ENCODE assay signal across 12 cellular contexts in the genomic region with DNA sequence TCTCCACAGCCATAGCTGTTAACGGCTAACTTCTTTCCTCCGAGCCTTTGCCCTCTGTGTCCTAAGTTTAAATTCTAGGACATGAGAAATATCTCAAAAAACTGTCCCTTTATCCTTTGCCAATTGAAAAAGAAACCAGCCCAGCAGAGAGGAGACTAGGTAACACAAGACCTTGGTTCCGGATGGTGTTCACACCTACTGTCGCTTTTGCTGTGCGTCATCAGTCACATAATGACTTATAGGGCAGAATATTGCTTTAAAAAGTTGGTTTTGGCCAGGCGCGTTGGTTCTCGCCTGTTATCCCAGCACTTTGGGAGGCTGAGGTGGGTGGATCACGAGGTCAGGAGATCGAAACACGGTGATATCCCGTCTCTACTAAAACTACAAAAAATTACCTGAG.
DNase-seq lines count a peak whose midpoint lies in the region; ATAC-seq and TF ChIP-seq lines count a peak whose summit lies in the region.
"Had no signal": no experiment of that assay in that cellular context is flagged by ENCODE, and none has a peak within 500 bp of the region (broad histone marks: within the 10 kb centered on the region; RNA-seq: fewer than 3 reads in every experiment).

No MANE protein-coding gene starts in this region.

- H3K4me1 ChIP-seq in BLaER1 treated with 17β-estradiol and CSF1 and Interleukin-3, amounts not matched to agents 10 nM and 100 nM: peaks cover 21 to 40% (median 31%) of the 10 kb centered on the region in 10 experiments
- no peaks in the 10 kb centered on the region for H3K4me1 ChIP-seq in colonic mucosa

- no peak overlapping the region for H3K9ac ChIP-seq in BLaER1 treated with 17β-estradiol and CSF1 and Interleukin-3, amounts not matched to agents 10 nM and 100 nM
- H3K9ac ChIP-seq in colonic mucosa (ENCODE audit: low read depth in 2 of 2, low read length in 2 of 2): no peak overlapping the region

- no peaks in the 10 kb centered on the region for H3K27me3 Mint-ChIP-seq in T-helper 17 cell
- no peaks in the 10 kb centered on the region for H3K27me3 Mint-ChIP-seq in naive thymus-derived CD8-positive, alpha-beta T cell

- no peaks in the 10 kb centered on the region for H3K9me3 Mint-ChIP-seq in naive thymus-derived CD8-positive, alpha-beta T cell

- no peaks in the 10 kb centered on the region for H3K9me3 ChIP-seq in BLaER1 treated with 17β-estradiol and CSF1 and Interleukin-3, amounts not matched to agents 10 nM and 100 nM (replicated peaks in 1 of 11)
- H3K9me3 ChIP-seq in T-helper 17 cell (ENCODE audit: control insufficient read depth, low read length, poor library complexity, severe bottlenecking) (no peaks in the 10 kb centered on the region), colonic mucosa (no peaks in the 10 kb centered on the region)

- H4K20me1 ChIP-seq in BLaER1 treated with 17β-estradiol and CSF1 and Interleukin-3, amounts not matched to agents 10 nM and 100 nM: no peaks in the 10 kb centered on the region

- in situ Hi-C loops in GM13977 (cut with MboI; ENCODE audit: low pct_unique_long_range_greater_than_20kb, low sequenced_read_pairs, unreplicated experiment): no loop called here

- no peak for TF ChIP-seq CTCF in GM13977 (IDR thresholded peaks at IDR 0.05; ENCODE audit: extremely low read depth, insufficient read depth, missing control alignments)
- TF ChIP-seq CTCF in colonic mucosa (IDR thresholded peaks at IDR 0.05): no peak

- H3K27ac Mint-ChIP-seq in T-helper 17 cell: no peak overlapping the region
- H3K27ac Mint-ChIP-seq in naive thymus-derived CD8-positive, alpha-beta T cell: peak overlapping the region in 5 of 10 donors; percentile 2 to 83 (median 12)

- ATAC-seq in HG02798 (IDR thresholded peaks at IDR 0.05; ENCODE audit: poor library complexity, unreplicated experiment) (peak; percentile 47), T-helper 17 cell (peak; percentile 30)
- no peak for ATAC-seq in naive thymus-derived CD8-positive, alpha-beta T cell

- intact Hi-C loops in colonic mucosa (cut with DNase I): no loop called here

- H3K4me3 ChIP-seq in BLaER1 treated with 17β-estradiol and CSF1 and Interleukin-3, amounts not matched to agents 10 nM and 100 nM: no peak overlapping the region
- H3K4me3 ChIP-seq in colonic mucosa: no peak overlapping the region

- no peaks in the 10 kb centered on the region for H3K36me3 Mint-ChIP-seq in T-helper 17 cell (ENCODE audit: low read depth)
- H3K36me3 Mint-ChIP-seq in naive thymus-derived CD8-positive, alpha-beta T cell: peaks cover 0 to 1% (median 1%) of the 10 kb centered on the region in 3 donors

- peak overlapping the region in 7 of 11 experiments; percentile 21 to 70 (median 43); a peak in 12 of 22 replicates for H3K27ac ChIP-seq in BLaER1 treated with 17β-estradiol and CSF1 and Interleukin-3, amounts not matched to agents 10 nM and 100 nM
- H3K27ac ChIP-seq in colonic mucosa: no peak overlapping the region

- POLR2A ChIA-PET in naive thymus-derived CD8-positive, alpha-beta T cell (lab: Charles Lee): no interaction called here

- peak overlapping the region; percentile 16 to 67 (median 59); a peak in 19 of 22 replicates for H3K4me2 ChIP-seq in BLaER1 treated with 17β-estradiol and CSF1 and Interleukin-3, amounts not matched to agents 10 nM and 100 nM

- peaks cover 9% of the 10 kb centered on the region for H3K4me1 Mint-ChIP-seq in T-helper 17 cell
- H3K4me1 Mint-ChIP-seq in naive thymus-derived CD8-positive, alpha-beta T cell: peaks cover 11 to 27% (median 14%) of the 10 kb centered on the region in 4 donors

- H3K36me3 ChIP-seq in BLaER1 treated with 17β-estradiol and CSF1 and Interleukin-3, amounts not matched to agents 10 nM and 100 nM: peaks cover 1 to 18% (median 9%) of the 10 kb centered on the region in 11 experiments; a peak in 18 of 22 replicates
- no peaks in the 10 kb centered on the region for H3K36me3 ChIP-seq in colonic mucosa

- H3K27me3 ChIP-seq in BLaER1 treated with 17β-estradiol and CSF1 and Interleukin-3, amounts not matched to agents 10 nM and 100 nM: no peaks in the 10 kb centered on the region
- no peaks in the 10 kb centered on the region for H3K27me3 ChIP-seq in colonic mucosa

- peak overlapping the region; percentile 72 for H3K4me3 Mint-ChIP-seq in T-helper 17 cell
- H3K4me3 Mint-ChIP-seq in naive thymus-derived CD8-positive, alpha-beta T cell: peak overlapping the region in 1 of 10 donors; percentile 27

- DNase-seq in GM13977 (ENCODE audit: low spot score) (peak; percentile 25), T-helper 17 cell (no peak), colonic mucosa (no peak), SKM-1 (lab: John Stamatoyannopoulos, UW; ENCODE audit: unreplicated experiment) (no peak), NCI-H345 (lab: John Stamatoyannopoulos, UW) (no peak)
- no peak for DNase-seq in naive thymus-derived CD8-positive, alpha-beta T cell
- DNase-seq: effector CD8-positive, alpha-beta T cell; kidney; NCI-H1694 treated with DMSO at 0.1 percent for 48 hours; stimulated activated CD4-positive, alpha-beta T cell treated with anti-CD3 and anti-CD28 coated beads, Interleukin-4, amount 100 ng/mL, for 24 hours had no signal

Comparison
In these comparisons a context has a peak if more than half of its experiments do, and no peak if none do; other contexts are left out.
1. ATAC-seq: peak in HG02798 (single experiment) and T-helper 17 cell (single experiment); none in naive thymus-derived CD8-positive, alpha-beta T cell (0 of 2).